9 cellular contexts compared by ENCODE assay signal in genomic region chr21:33286600-33287456, GRCh38. TPM values are rescaled to one million over a fixed set of nuclear protein-coding genes. Genes with fewer than 3 reads are reported as not detected.
DNase-seq lines count a peak whose midpoint lies in the region; ATAC-seq and TF ChIP-seq lines count a peak whose summit lies in the region.
"Had no signal": no experiment of that assay in that cellular context is flagged by ENCODE, and none has a peak within 500 bp of the region (broad histone marks: within the 10 kb centered on the region; RNA-seq: fewer than 3 reads in every experiment).

No MANE protein-coding gene starts in this region.

- H3K27ac ChIP-seq in adrenal gland, result peak overlapping the region in 4 of 5 donors; percentile 34 to 87 (median 50)
- H3K27ac ChIP-seq in right cardiac atrium (ENCODE audit: low read length), result peak overlapping the region; percentile 82
- peak overlapping the region; percentile 68 for H3K27ac ChIP-seq in smooth muscle cell (ENCODE audit: low read depth)

- H3K9ac ChIP-seq in smooth muscle cell (ENCODE audit: low read depth), result no peak overlapping the region

- peak; percentile 73 for DNase-seq in HS-27A (ENCODE audit: low read depth)
- peak; percentile 40 to 78 (median 67) for DNase-seq in adrenal gland
- DNase-seq in right cardiac atrium, result peak; percentile 65 to 81 (median 75)
- no peak for DNase-seq in smooth muscle cell (lab: John Stamatoyannopoulos, UW; ENCODE audit: unreplicated experiment)
- DNase-seq in SKM-1 treated with dmso at 0.1 percent for 144 hours (lab: John Stamatoyannopoulos, UW; ENCODE audit: unreplicated experiment), result no peak
- DNase-seq in retina, result no peak
- DNase-seq: activated CD4-positive, alpha-beta T cell treated with anti-CD3 and anti-CD28 coated beads, Interleukin-2, amount 10 ng/mL, durations not matched to agents 24 days and 14 days had no signal

- TF ChIP-seq POLR2A in adrenal gland (IDR thresholded peaks at IDR 0.05), result no peak

- intact Hi-C loops in adrenal gland (cut with DNase I), result no loop called here
- intact Hi-C loops in right cardiac atrium (cut with DNase I), result no loop called here

- H3K9me3 ChIP-seq in adrenal gland (replicated peaks in 1 of 3), result no peaks in the 10 kb centered on the region
- no peaks in the 10 kb centered on the region for H3K9me3 ChIP-seq in right cardiac atrium (ENCODE audit: control insufficient read depth, low read length)
- no peaks in the 10 kb centered on the region for H3K9me3 ChIP-seq in smooth muscle cell (replicated peaks; ENCODE audit: low read depth)

- H3K4me2 ChIP-seq in smooth muscle cell, result peak overlapping the region; percentile 61

- TF ChIP-seq CTCF in adrenal gland (IDR thresholded peaks at IDR 0.05) (no peak), smooth muscle cell (IDR thresholded peaks at IDR 0.05; ENCODE audit: borderline replicate concordance, insufficient read depth, poor library complexity, severe bottlenecking) (no peak)

- H3K79me2 ChIP-seq in smooth muscle cell (ENCODE audit: low read depth), result no peaks in the 10 kb centered on the region

- H3K4me1 ChIP-seq in adrenal gland (replicated peaks in 1 of 2) (peaks cover 20% of the 10 kb centered on the region in 2 donors), right cardiac atrium (ENCODE audit: control insufficient read depth, insufficient read depth, low read length) (peaks cover 14% of the 10 kb centered on the region), smooth muscle cell (ENCODE audit: low read depth) (no peaks in the 10 kb centered on the region)

- no peak overlapping the region for H3K4me3 ChIP-seq in adrenal gland
- no peak overlapping the region for H3K4me3 ChIP-seq in right cardiac atrium (ENCODE audit: low read length)
- no peak overlapping the region for H3K4me3 ChIP-seq in smooth muscle cell

- H4K20me1 ChIP-seq in smooth muscle cell (ENCODE audit: low read depth), result no peaks in the 10 kb centered on the region

- WGBS in adrenal gland, 4 donors, result 37 to 46% (median 41%) methylated on average over 15 of the region's 15 CpGs
- WGBS in right cardiac atrium, result 48% methylated on average over 15 of the region's 15 CpGs
- 57% methylated on average over 15 of the region's 15 CpGs for WGBS in smooth muscle cell (ENCODE audit: low lambda C conversion rate)

- H3K27me3 ChIP-seq in adrenal gland (no peaks in the 10 kb centered on the region), right cardiac atrium (ENCODE audit: control insufficient read depth, insufficient read depth) (no peaks in the 10 kb centered on the region), smooth muscle cell (ENCODE audit: low read depth) (no peaks in the 10 kb centered on the region)

- no peaks in the 10 kb centered on the region for H3F3A ChIP-seq in smooth muscle cell (ENCODE audit: low read depth)

- ATAC-seq in right cardiac atrium, result peak; percentile 85 to 89
- ATAC-seq in GM18498 (IDR thresholded peaks at IDR 0.05; ENCODE audit: unreplicated experiment), result no peak
- ATAC-seq in HG03460 (IDR thresholded peaks at IDR 0.05; ENCODE audit: unreplicated experiment), result no peak

- H2AFZ ChIP-seq in smooth muscle cell (ENCODE audit: low read depth), result no peak overlapping the region

- H3K36me3 ChIP-seq in adrenal gland (replicated peaks in 1 of 2), result peaks cover 0 to 39% of the 10 kb centered on the region in 2 donors
- H3K36me3 ChIP-seq in smooth muscle cell (ENCODE audit: low read depth), result no peaks in the 10 kb centered on the region

RNA-seq across cellular contexts. Expression of gene IL10RB, which starts 20.7 kb away (rescaled TPM):
- total RNA-seq in adrenal gland, result 10 to 100 TPM; 21.5 to 55.0 (median 28.7) TPM
- polyA plus RNA-seq in adrenal gland, result 10 to 100 TPM; 14.7 to 20.8 (median 14.9) TPM
- 10 to 100 TPM in 3 of 4 donors, 1 to 10 TPM in 1; 9.8 to 11.9 (median 11.3) TPM for total RNA-seq in right cardiac atrium
- 11.6 TPM for polyA plus RNA-seq in right cardiac atrium
- 33.4 and 34.4 TPM in 2 replicates for total RNA-seq in smooth muscle cell
- 35.2 and 40.2 TPM in 2 replicates for polyA plus RNA-seq in smooth muscle cell

RNA-seq across cellular contexts. Expression of gene IFNAR1, which starts 37.9 kb away (rescaled TPM):
- total RNA-seq in adrenal gland (10 to 100 TPM; 21.8 to 71.2 (median 43.1) TPM), right cardiac atrium (10 to 100 TPM; 24.0 to 28.7 (median 26.5) TPM), smooth muscle cell (56.6 and 93.0 TPM in 2 replicates)
- polyA plus RNA-seq in adrenal gland (10 to 100 TPM in 1 of 3 donors, 1 to 10 TPM in 2; 7.3 to 36.4 (median 8.8) TPM), right cardiac atrium (9.6 TPM), smooth muscle cell (36.7 and 37.1 TPM in 2 replicates)

RNA-seq across cellular contexts. Expression of gene IFNAR2, which starts 57.1 kb away (rescaled TPM):
- total RNA-seq in adrenal gland (10 to 100 TPM in 6 of 8 donors, 1 to 10 TPM in 2; 5.9 to 29.7 (median 14.5) TPM), right cardiac atrium (10 to 100 TPM; 11.8 to 21.7 (median 16.8) TPM), smooth muscle cell (26.8 and 33.2 TPM in 2 replicates)
- polyA plus RNA-seq in adrenal gland (10 to 100 TPM; 11.4 to 16.3 (median 16.1) TPM), right cardiac atrium (12.7 TPM), smooth muscle cell (29.3 and 30.7 TPM in 2 replicates)

Comparison
In these comparisons a context has a peak if more than half of its experiments do, and no peak if none do; other contexts are left out.
1. DNase-seq: peak in HS-27A (single experiment), adrenal gland (7 of 7) and right cardiac atrium (3 of 3); none in smooth muscle cell (single experiment), SKM-1 treated with dmso at 0.1 percent for 144 hours (single experiment) and retina (single experiment).
2. ATAC-seq: peak in right cardiac atrium (2 of 2); none in GM18498 (single experiment) and HG03460 (single experiment).
3. Peak in every context shown above with its lines, with median percentiles within 50 percentile points of each other: H3K27ac ChIP-seq.